Comparison of ENCODE assay signal across 9 cellular contexts in the genomic region with DNA sequence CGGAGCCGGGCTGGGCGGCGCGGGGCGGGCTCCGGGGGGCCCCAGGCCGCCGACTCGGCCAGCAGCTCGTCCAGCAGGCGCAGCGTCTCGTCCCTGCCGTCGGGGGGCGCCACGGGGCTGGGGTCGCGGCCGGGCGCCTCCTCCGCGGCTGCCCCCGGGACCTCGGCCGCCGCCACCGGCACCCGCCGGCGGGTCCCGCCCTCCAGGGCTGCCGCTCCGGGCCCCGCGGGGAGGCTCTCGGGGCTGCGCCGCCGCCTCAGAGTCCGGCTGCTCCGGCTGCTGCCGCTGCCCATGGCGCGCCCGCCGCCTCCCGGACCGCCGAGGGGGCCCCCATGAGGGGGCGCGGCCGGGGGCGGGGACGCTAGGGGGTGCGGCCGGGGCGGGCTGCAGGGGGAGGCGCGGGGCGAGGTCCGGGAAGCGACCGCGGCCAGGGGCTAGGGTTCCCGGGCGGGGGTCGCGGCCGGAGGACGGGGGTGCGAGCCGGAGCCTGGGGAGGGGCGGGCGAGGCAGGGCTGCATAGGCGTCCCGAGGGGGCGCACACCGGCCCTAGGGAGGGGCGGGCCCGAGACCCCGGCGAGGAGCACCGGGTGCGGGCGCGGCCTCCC. TPM values are rescaled to one million over a fixed set of nuclear protein-coding genes. Genes with fewer than 3 reads are reported as not detected.
DNase-seq lines count a peak whose midpoint lies in the region; ATAC-seq, FAIRE-seq and TF ChIP-seq lines count a peak whose summit lies in the region.
"Had no signal": no experiment of that assay in that cellular context is flagged by ENCODE, and none has a peak within 500 bp of the region (broad histone marks: within the 10 kb centered on the region; RNA-seq: fewer than 3 reads in every experiment).

A gene with protein sequence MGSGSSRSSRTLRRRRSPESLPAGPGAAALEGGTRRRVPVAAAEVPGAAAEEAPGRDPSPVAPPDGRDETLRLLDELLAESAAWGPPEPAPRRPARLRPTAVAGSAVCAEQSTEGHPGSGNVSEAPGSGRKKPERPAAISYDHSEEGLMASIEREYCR (minus strand): TSS at position 481 of the 605 bp plus-strand sequence. CDS start 188 bp downstream, at position 293.

- DNase-seq in AG04450 (ENCODE audit: low read depth, low spot score) = no peak
- DNase-seq in activated naive CD8-positive, alpha-beta T cell treated with anti-CD3 and anti-CD28 coated beads, Interleukin-2, amount 50 U/mL, for 24 hours = peak; percentile 43
- no peak for DNase-seq in iPS DF 6.9 (ENCODE audit: low read depth, low spot score)
- DNase-seq in small intestine = no peak
- no peak for DNase-seq in stimulated activated CD4-positive, alpha-beta T cell treated with anti-CD3 and anti-CD28 coated beads, Interleukin-2, amount 100 ng/mL, for 48 hours

- H3K4me3 Mint-ChIP-seq in activated naive CD8-positive, alpha-beta T cell treated with anti-CD3 and anti-CD28 coated beads, Interleukin-2, amount 50 U/mL, for 24 hours = peak within 1 kb of the TSS; percentile 72

- H3K9me3 ChIP-seq in AG04450 (ENCODE audit: control insufficient read depth, insufficient read depth, low read length) = no peaks in the 10 kb centered on the region
- H3K9me3 ChIP-seq in iPS DF 6.9 (ENCODE audit: control insufficient read depth, insufficient read depth, low read length) = no peaks in the 10 kb centered on the region
- no peaks in the 10 kb centered on the region for H3K9me3 ChIP-seq in small intestine (ENCODE audit: control insufficient read depth, low read depth)

- H3K27me3 ChIP-seq in AG04450 (ENCODE audit: control insufficient read depth, insufficient read depth, low read length) (peaks cover 66% of the 10 kb centered on the region), iPS DF 6.9 (ENCODE audit: control insufficient read depth, insufficient read depth, low read length) (peaks cover 13% of the 10 kb centered on the region; the same call in 1 of the 2 replicates), small intestine (ENCODE audit: control insufficient read depth in 2 of 2, insufficient read depth in 2 of 2, low read length in 2 of 2) (peaks cover 0 to 13% of the 10 kb centered on the region in 2 donors)

- no peaks in the 10 kb centered on the region for H3K36me3 Mint-ChIP-seq in activated naive CD8-positive, alpha-beta T cell treated with anti-CD3 and anti-CD28 coated beads, Interleukin-2, amount 50 U/mL, for 24 hours (ENCODE audit: low read depth)

- H3K4me1 ChIP-seq in iPS DF 6.9 (ENCODE audit: control insufficient read depth, insufficient read depth, low read length) (peaks cover 2% of the 10 kb centered on the region; the same call in 1 of the 2 replicates), small intestine (ENCODE audit: control insufficient read depth in 2 of 2, insufficient read depth in 1 of 2, low read depth in 1 of 2, low read length in 1 of 2) (no peaks in the 10 kb centered on the region)

- ATAC-seq in GM18498 (IDR thresholded peaks at IDR 0.05; ENCODE audit: unreplicated experiment) (peak; percentile 42), HG03432 (IDR thresholded peaks at IDR 0.05; ENCODE audit: unreplicated experiment) (peak; percentile 45), HG02840 (IDR thresholded peaks at IDR 0.05; ENCODE audit: low FRiP score, unreplicated experiment) (no peak)
- peak; percentile 16 for ATAC-seq in activated naive CD8-positive, alpha-beta T cell treated with anti-CD3 and anti-CD28 coated beads, Interleukin-2, amount 50 U/mL, for 24 hours

- H3K9me3 Mint-ChIP-seq in activated naive CD8-positive, alpha-beta T cell treated with anti-CD3 and anti-CD28 coated beads, Interleukin-2, amount 50 U/mL, for 24 hours = no peaks in the 10 kb centered on the region

- H3K27ac ChIP-seq in AG04450 (ENCODE audit: low read depth, low read length) (no peak within 1 kb of the TSS), iPS DF 6.9 (ENCODE audit: low read length) (no peak within 1 kb of the TSS), small intestine (ENCODE audit: low read depth in 1 of 2, low read length in 1 of 2) (peak within 1 kb of the TSS in 1 of 2 donors; percentile 14)
- H3K27ac ChIP-seq: KMS-11 had no signal

- no peak for FAIRE-seq in small intestine (lab: Jason Lieb, UNC)

- peak within 1 kb of the TSS; percentile 39 for H3K4me3 ChIP-seq in AG04450 (ENCODE audit: low read depth, low read length)
- H3K4me3 ChIP-seq in iPS DF 6.9 (ENCODE audit: low read length) = peak within 1 kb of the TSS; percentile 80
- H3K4me3 ChIP-seq in small intestine (ENCODE audit: low read depth in 1 of 2, low read length in 2 of 2) = peak within 1 kb of the TSS; percentile 34 to 59

- TF ChIP-seq CTCF in AG04450 (IDR thresholded peaks at IDR 0.05; ENCODE audit: low read depth, low read length) = no peak

- peaks cover 34% of the 10 kb centered on the region for H3K4me1 Mint-ChIP-seq in activated naive CD8-positive, alpha-beta T cell treated with anti-CD3 and anti-CD28 coated beads, Interleukin-2, amount 50 U/mL, for 24 hours

- CTCF ChIA-PET in AG04450 (lab: Charles Lee) = interaction anchor here (0.6 to 3.1 kb wide), 2 partner anchors 13 to 17 kb away, joined by 3 to 22 read pairs; no protein-coding TSS in a partner anchor

- peak within 1 kb of the TSS; percentile 40 for H3K27ac Mint-ChIP-seq in activated naive CD8-positive, alpha-beta T cell treated with anti-CD3 and anti-CD28 coated beads, Interleukin-2, amount 50 U/mL, for 24 hours

- POLR2A ChIA-PET in AG04450 (lab: Yijun Ruan, JAX) = interaction anchor here (1.2 kb wide), 1 partner anchor 17 kb away, joined by 4 read pairs; no protein-coding TSS in a partner anchor

- peaks cover 79% of the 10 kb centered on the region for H3K27me3 Mint-ChIP-seq in activated naive CD8-positive, alpha-beta T cell treated with anti-CD3 and anti-CD28 coated beads, Interleukin-2, amount 50 U/mL, for 24 hours

- no CpG with 5 or more reads among the region's 88 CpGs for WGBS in iPS DF 6.9 (ENCODE audit: insufficient coverage, insufficient read length)
- whole genome bisulfite sequencing in small intestine, 3 donors = 1 to 2% (median 1%) methylated on average over 12 to 88 of the region's 88 CpGs

- H3K36me3 ChIP-seq in iPS DF 6.9 (ENCODE audit: control insufficient read depth, insufficient read depth, low read length) (no peaks in the 10 kb centered on the region), small intestine (ENCODE audit: control insufficient read depth in 2 of 2, insufficient read depth in 2 of 2, low read length in 2 of 2) (no peaks in the 10 kb centered on the region)

RNA-seq across cellular contexts. Expression of the gene that starts here (rescaled TPM):
- polyA plus RNA-seq in AG04450 (2011; rRNA removed) (0.12 and 0.24 TPM in 2 replicates), small intestine (under 1 TPM in 2 of 3 donors, not detected in 1; 0.54 to 0.76 TPM)
- polyA minus RNA-seq in AG04450 (2011; rRNA and poly(A)+ RNA removed) = 0.13 and 0.28 TPM in 2 replicates
